ENCODE assay signal across 1 cellular context in genomic region chr3:172685331-172686214, GRCh38.
TF ChIP-seq lines count a peak whose summit lies in the region.

No MANE protein-coding gene starts in this region.

TF ChIP-seq in IMR-90, 13 proteins besides CTCF, POLR2A, EP300 and RAD21:
- TF ChIP-seq, protein P1, sequence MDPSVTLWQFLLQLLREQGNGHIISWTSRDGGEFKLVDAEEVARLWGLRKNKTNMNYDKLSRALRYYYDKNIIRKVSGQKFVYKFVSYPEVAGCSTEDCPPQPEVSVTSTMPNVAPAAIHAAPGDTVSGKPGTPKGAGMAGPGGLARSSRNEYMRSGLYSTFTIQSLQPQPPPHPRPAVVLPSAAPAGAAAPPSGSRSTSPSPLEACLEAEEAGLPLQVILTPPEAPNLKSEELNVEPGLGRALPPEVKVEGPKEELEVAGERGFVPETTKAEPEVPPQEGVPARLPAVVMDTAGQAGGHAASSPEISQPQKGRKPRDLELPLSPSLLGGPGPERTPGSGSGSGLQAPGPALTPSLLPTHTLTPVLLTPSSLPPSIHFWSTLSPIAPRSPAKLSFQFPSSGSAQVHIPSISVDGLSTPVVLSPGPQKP (IDR thresholded peaks at IDR 0.05; ENCODE audit: borderline replicate concordance, low read depth, low read length) = no peak
